14 cellular contexts compared by ENCODE assay signal in genomic region chr10:119284679-119285096, GRCh38.
DNase-seq lines count a peak whose midpoint lies in the region; ATAC-seq and TF ChIP-seq lines count a peak whose summit lies in the region.
"Had no signal": no experiment of that assay in that cellular context is flagged by ENCODE, and none has a peak within 500 bp of the region (broad histone marks: within the 10 kb centered on the region; RNA-seq: fewer than 3 reads in every experiment).

No MANE protein-coding gene starts in this region.

- CTCF ChIA-PET in WTC11 (lab: Charles Lee) (interaction anchor here (1.7 kb wide), 1 partner anchor 85 kb away, joined by 4 read pairs; no protein-coding TSS in a partner anchor), Caco-2 (lab: Charles Lee) (no interaction called here)

- H3K36me3 ChIP-seq in right atrium auricular region (no peaks in the 10 kb centered on the region), Caco-2 (ENCODE audit: control insufficient read depth, insufficient read depth, low read length) (no peaks in the 10 kb centered on the region)
- H3K36me3 ChIP-seq: SJSA1 had no signal

- no peak overlapping the region for H3K4me3 ChIP-seq in right atrium auricular region
- no peak overlapping the region for H3K4me3 ChIP-seq in Caco-2 (ENCODE audit: low read depth, low read length)
- H3K4me3 ChIP-seq: SJSA1 had no signal

- peak overlapping the region; percentile 64 to 77 for H3K27ac ChIP-seq in right atrium auricular region
- H3K27ac ChIP-seq: SJSA1 had no signal

- POLR2A ChIA-PET in WTC11 (lab: Charles Lee): interaction anchor here (0.6 kb wide), 1 partner anchor 77 kb away, joined by 6 read pairs; no protein-coding TSS in a partner anchor
- POLR2A ChIA-PET in Caco-2 (lab: Charles Lee): no interaction called here

- H3K36me3 Mint-ChIP-seq in IgD-negative memory B cell (peaks cover 4% of the 10 kb centered on the region), WTC11 (no peaks in the 10 kb centered on the region), Caco-2 (ENCODE audit: insufficient read depth, unreplicated experiment) (no peaks in the 10 kb centered on the region)
- H3K36me3 Mint-ChIP-seq in activated T-helper 17 cell treated with anti-CD3 and anti-CD28 coated beads, Interleukin-2, amount 50 U/mL, for 72 hours (ENCODE audit: low read depth): no peaks in the 10 kb centered on the region
- no peaks in the 10 kb centered on the region for H3K36me3 Mint-ChIP-seq in stimulated activated effector memory CD8-positive, alpha-beta T cell treated with anti-CD3 and anti-CD28 coated beads, Interleukin-12 subunit alpha, Interleukin-12 subunit beta, amount 100 ng/mL, for 72 hours

- no peaks in the 10 kb centered on the region for H3K27me3 ChIP-seq in right atrium auricular region
- no peaks in the 10 kb centered on the region for H3K27me3 ChIP-seq in Caco-2 (replicated peaks; ENCODE audit: control insufficient read depth, insufficient read depth, low read length)
- H3K27me3 ChIP-seq: SJSA1 had no signal

- no peak for ATAC-seq in activated T-helper 17 cell treated with anti-CD3 and anti-CD28 coated beads, Interleukin-2, amount 50 U/mL, for 72 hours (replicated peaks)
- no peak for ATAC-seq in stimulated activated effector memory CD8-positive, alpha-beta T cell treated with anti-CD3 and anti-CD28 coated beads, Interleukin-12 subunit alpha, Interleukin-12 subunit beta, amount 100 ng/mL, for 72 hours
- no peak for ATAC-seq in WTC11

- H3K27ac Mint-ChIP-seq in IgD-negative memory B cell (peak overlapping the region; percentile 31 to 89 (median 80)), WTC11 (no peak overlapping the region), Caco-2 (ENCODE audit: unreplicated experiment) (no peak overlapping the region)
- H3K27ac Mint-ChIP-seq in activated T-helper 17 cell treated with anti-CD3 and anti-CD28 coated beads, Interleukin-2, amount 50 U/mL, for 72 hours: peak overlapping the region; percentile 55
- H3K27ac Mint-ChIP-seq in stimulated activated effector memory CD8-positive, alpha-beta T cell treated with anti-CD3 and anti-CD28 coated beads, Interleukin-12 subunit alpha, Interleukin-12 subunit beta, amount 100 ng/mL, for 72 hours: peak overlapping the region; percentile 84

- H3K9me3 Mint-ChIP-seq in IgD-negative memory B cell: no peaks in the 10 kb centered on the region
- no peaks in the 10 kb centered on the region for H3K9me3 Mint-ChIP-seq in activated T-helper 17 cell treated with anti-CD3 and anti-CD28 coated beads, Interleukin-2, amount 50 U/mL, for 72 hours
- no peaks in the 10 kb centered on the region for H3K9me3 Mint-ChIP-seq in stimulated activated effector memory CD8-positive, alpha-beta T cell treated with anti-CD3 and anti-CD28 coated beads, Interleukin-12 subunit alpha, Interleukin-12 subunit beta, amount 100 ng/mL, for 72 hours
- no peaks in the 10 kb centered on the region for H3K9me3 Mint-ChIP-seq in WTC11
- H3K9me3 Mint-ChIP-seq in Caco-2 (ENCODE audit: unreplicated experiment): no peaks in the 10 kb centered on the region

- H3K27me3 Mint-ChIP-seq in IgD-negative memory B cell (no peaks in the 10 kb centered on the region), WTC11 (ENCODE audit: low read depth) (no peaks in the 10 kb centered on the region), Caco-2 (ENCODE audit: insufficient read depth, unreplicated experiment) (no peaks in the 10 kb centered on the region)
- H3K27me3 Mint-ChIP-seq in activated T-helper 17 cell treated with anti-CD3 and anti-CD28 coated beads, Interleukin-2, amount 50 U/mL, for 72 hours: no peaks in the 10 kb centered on the region

- no TSS peak for BruUV-seq in Caco-2 (replicated peaks; lab: Mats Ljungman, UMichigan)

- H3K4me3 Mint-ChIP-seq in IgD-negative memory B cell (peak overlapping the region in 2 of 4 donors; percentile 17 to 54), WTC11 (no peak overlapping the region), Caco-2 (ENCODE audit: unreplicated experiment) (no peak overlapping the region)
- H3K4me3 Mint-ChIP-seq in activated T-helper 17 cell treated with anti-CD3 and anti-CD28 coated beads, Interleukin-2, amount 50 U/mL, for 72 hours: peak overlapping the region; percentile 71
- H3K4me3 Mint-ChIP-seq in stimulated activated effector memory CD8-positive, alpha-beta T cell treated with anti-CD3 and anti-CD28 coated beads, Interleukin-12 subunit alpha, Interleukin-12 subunit beta, amount 100 ng/mL, for 72 hours: peak overlapping the region; percentile 58

- H3K9me3 ChIP-seq in right atrium auricular region (no peaks in the 10 kb centered on the region), Caco-2 (no peaks in the 10 kb centered on the region)
- H3K9me3 ChIP-seq: SJSA1 had no signal

- intact Hi-C loops in Caco-2 (cut with micrococcal nuclease; ENCODE audit: unreplicated experiment): no loop called here

- DNase-seq in right atrium auricular region (ENCODE audit: low spot score) (peak; percentile 72), NCI-H226 (no peak), WTC11 (ENCODE audit: low spot score) (no peak), Caco-2 (no peak), cortex of kidney (lab: John Stamatoyannopoulos, UW) (no peak)
- DNase-seq in stimulated activated effector memory CD8-positive, alpha-beta T cell treated with anti-CD3 and anti-CD28 coated beads, Interleukin-12 subunit alpha, Interleukin-12 subunit beta, amount 100 ng/mL, for 72 hours (ENCODE audit: low spot score in 2 of 2): no peak
- DNase-seq: activated CD4-positive, alpha-beta T cell treated with anti-CD3 and anti-CD28 coated beads for 48 hours; COR-L47; NCI-H1105; NCI-H69; stimulated activated CD4-positive, alpha-beta T cell treated with anti-CD3 and anti-CD28 coated beads, Interleukin-12 subunit alpha, Interleukin-12 subunit beta, amount 100 ng/mL, for 4 hours had no signal

- H3K4me1 Mint-ChIP-seq in IgD-negative memory B cell: peaks cover 50 to 64% (median 51%) of the 10 kb centered on the region in 3 donors
- peaks cover 40% of the 10 kb centered on the region for H3K4me1 Mint-ChIP-seq in activated T-helper 17 cell treated with anti-CD3 and anti-CD28 coated beads, Interleukin-2, amount 50 U/mL, for 72 hours
- peaks cover 67% of the 10 kb centered on the region for H3K4me1 Mint-ChIP-seq in stimulated activated effector memory CD8-positive, alpha-beta T cell treated with anti-CD3 and anti-CD28 coated beads, Interleukin-12 subunit alpha, Interleukin-12 subunit beta, amount 100 ng/mL, for 72 hours
- peaks cover 17% of the 10 kb centered on the region for H3K4me1 Mint-ChIP-seq in WTC11
- peaks cover 4% of the 10 kb centered on the region for H3K4me1 Mint-ChIP-seq in Caco-2 (ENCODE audit: low read depth, unreplicated experiment)

- H3K4me1 ChIP-seq in right atrium auricular region (peaks cover 0 to 98% of the 10 kb centered on the region in 2 donors), Caco-2 (peaks cover 8% of the 10 kb centered on the region)

- no peak for TF ChIP-seq CTCF in right atrium auricular region (IDR thresholded peaks at IDR 0.05)
- TF ChIP-seq CTCF in WTC11 (IDR thresholded peaks at IDR 0.05): no peak
- TF ChIP-seq CTCF in Caco-2 (IDR thresholded peaks at IDR 0.05; ENCODE audit: insufficient read depth in 1 of 2, low read depth in 1 of 2, low read length in 1 of 2, severe bottlenecking in 1 of 2, unreplicated experiment in 1 of 2): no peak

TF ChIP-seq in WTC11, 78 proteins besides CTCF, POLR2A, EP300 and RAD21:
- TF ChIP-seq JUN (CRISPR knock-in tag; IDR thresholded peaks at IDR 0.05): no peak
- no peak for TF ChIP-seq AR (CRISPR knock-in tag; IDR thresholded peaks at IDR 0.05)
- no peak for TF ChIP-seq ZMAT4 (CRISPR knock-in tag; IDR thresholded peaks at IDR 0.05)
- TF ChIP-seq EMX1 (CRISPR knock-in tag; IDR thresholded peaks at IDR 0.05): no peak
- TF ChIP-seq ATF1 (CRISPR knock-in tag; IDR thresholded peaks at IDR 0.05): no peak
- TF ChIP-seq CREM (CRISPR knock-in tag; IDR thresholded peaks at IDR 0.05): no peak
- no peak for TF ChIP-seq CBFB (CRISPR knock-in tag; IDR thresholded peaks at IDR 0.05; ENCODE audit: low read depth)
- no peak for TF ChIP-seq MYBL2 (CRISPR knock-in tag; IDR thresholded peaks at IDR 0.05)
- no peak for TF ChIP-seq ESRRA (CRISPR knock-in tag; IDR thresholded peaks at IDR 0.05; ENCODE audit: borderline replicate concordance)
- TF ChIP-seq JAZF1 (CRISPR knock-in tag; IDR thresholded peaks at IDR 0.05): no peak

Comparison
In these comparisons a context has a peak if more than half of its experiments do, and no peak if none do; other contexts are left out.
1. H3K27ac Mint-ChIP-seq: peak in IgD-negative memory B cell (3 of 3), activated T-helper 17 cell treated with anti-CD3 and anti-CD28 coated beads, Interleukin-2, amount 50 U/mL, for 72 hours (single experiment) and stimulated activated effector memory CD8-positive, alpha-beta T cell treated with anti-CD3 and anti-CD28 coated beads, Interleukin-12 subunit alpha, Interleukin-12 subunit beta, amount 100 ng/mL, for 72 hours (single experiment); none in WTC11 (single experiment) and Caco-2 (single experiment).
2. H3K4me3 Mint-ChIP-seq: peak in activated T-helper 17 cell treated with anti-CD3 and anti-CD28 coated beads, Interleukin-2, amount 50 U/mL, for 72 hours (single experiment) and stimulated activated effector memory CD8-positive, alpha-beta T cell treated with anti-CD3 and anti-CD28 coated beads, Interleukin-12 subunit alpha, Interleukin-12 subunit beta, amount 100 ng/mL, for 72 hours (single experiment); none in WTC11 (single experiment) and Caco-2 (single experiment).